13 cellular contexts compared by ENCODE assay signal in the genomic region with DNA sequence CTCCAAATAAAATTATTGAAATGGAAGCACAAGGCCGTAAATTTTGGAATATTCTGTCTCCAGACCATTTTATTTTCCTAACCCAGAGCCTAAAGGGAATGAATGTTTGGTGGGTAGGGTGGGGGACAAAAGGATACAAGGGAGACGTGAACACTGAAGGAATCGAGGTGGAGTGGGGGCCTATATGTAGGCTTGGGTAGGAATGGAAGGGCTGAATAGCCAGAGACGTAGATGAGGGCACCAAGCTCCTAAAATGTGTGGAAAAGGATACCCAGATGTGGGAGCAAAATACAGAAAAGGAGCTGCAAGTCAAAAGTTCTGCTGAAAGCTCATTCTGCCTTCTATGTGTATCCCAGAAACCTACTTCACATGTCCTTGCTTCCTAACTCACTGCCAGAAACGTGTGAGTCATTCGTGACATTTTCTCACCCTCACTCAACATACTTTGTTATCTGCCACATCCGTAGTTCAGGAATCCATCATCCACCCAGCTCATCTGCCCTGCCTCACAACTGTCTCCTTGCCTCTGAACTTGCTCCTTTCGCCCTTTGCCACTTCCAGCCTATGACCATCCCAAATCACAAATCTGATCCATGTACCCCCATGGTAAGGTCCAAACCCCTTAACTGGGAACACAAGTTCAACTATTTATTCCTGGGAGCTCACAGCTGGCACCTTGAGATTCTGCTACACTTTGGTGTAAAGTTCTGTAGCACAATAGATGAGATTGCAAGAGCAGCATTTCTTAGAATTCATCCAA.
A peak's percentile ranks its signal among the peaks of the same experiment; 100 is the strongest.
DNase-seq lines count a peak whose midpoint lies in the region; ATAC-seq and TF ChIP-seq lines count a peak whose summit lies in the region.
"Had no signal": no experiment of that assay in that cellular context is flagged by ENCODE, and none has a peak within 500 bp of the region (broad histone marks: within the 10 kb centered on the region; RNA-seq: fewer than 3 reads in every experiment).

No MANE protein-coding gene starts in this region.

- no peaks in the 10 kb centered on the region for H3K79me2 ChIP-seq in SK-N-SH (ENCODE audit: insufficient read depth)

- intact Hi-C loops in mucosa of descending colon (cut with DNase I, micrococcal nuclease): no loop called here

- no peaks in the 10 kb centered on the region for H3K4me1 Mint-ChIP-seq in T-helper 2 cell treated with Interferon-gamma antibody and Interleukin-4, amounts not matched to agents 5 μg/mL and 100 μg/mL, for 36 hours (ENCODE audit: low read depth)
- H3K4me1 Mint-ChIP-seq: naive B cell had no signal

- H3K9me3 ChIP-seq in SK-N-SH (no peaks in the 10 kb centered on the region), mucosa of descending colon (no peaks in the 10 kb centered on the region)

- H3K9me3 Mint-ChIP-seq in T-helper 2 cell treated with Interferon-gamma antibody and Interleukin-4, amounts not matched to agents 5 μg/mL and 100 μg/mL, for 36 hours: no peaks in the 10 kb centered on the region
- H3K9me3 Mint-ChIP-seq: activated CD8-positive, alpha-beta T cell treated with anti-CD3 and anti-CD28 coated beads for 36 hours had no signal

- H4K20me1 ChIP-seq in SK-N-SH (ENCODE audit: insufficient read depth): no peaks in the 10 kb centered on the region

- H3K27me3 Mint-ChIP-seq in T-helper 2 cell treated with Interferon-gamma antibody and Interleukin-4, amounts not matched to agents 5 μg/mL and 100 μg/mL, for 36 hours (ENCODE audit: low read depth): no peaks in the 10 kb centered on the region
- H3K27me3 Mint-ChIP-seq: activated CD8-positive, alpha-beta T cell treated with anti-CD3 and anti-CD28 coated beads for 36 hours; naive B cell had no signal

- TF ChIP-seq RAD21 in SK-N-SH (IDR thresholded peaks at IDR 0.05; ENCODE audit: low read length): no peak

- H2AFZ ChIP-seq in SK-N-SH (ENCODE audit: low read depth): no peak overlapping the region

- ATAC-seq in foreskin keratinocyte: peak; percentile 90
- ATAC-seq in HG03159 (IDR thresholded peaks at IDR 0.05; ENCODE audit: unreplicated experiment): no peak
- ATAC-seq in mucosa of descending colon: no peak
- ATAC-seq: activated CD8-positive, alpha-beta T cell treated with anti-CD3 and anti-CD28 coated beads for 36 hours had no signal

- no peaks in the 10 kb centered on the region for H3K9me2 ChIP-seq in SK-N-SH

- no peak overlapping the region for H3K4me3 Mint-ChIP-seq in T-helper 2 cell treated with Interferon-gamma antibody and Interleukin-4, amounts not matched to agents 5 μg/mL and 100 μg/mL, for 36 hours
- H3K4me3 Mint-ChIP-seq: activated CD8-positive, alpha-beta T cell treated with anti-CD3 and anti-CD28 coated beads for 36 hours; naive B cell had no signal

- H3F3A ChIP-seq in SK-N-SH (replicated peaks; ENCODE audit: insufficient read depth): peaks cover 10% of the 10 kb centered on the region

- 39% methylated on average over 8 of the region's 8 CpGs for WGBS in SK-N-SH (ENCODE audit: low lambda C conversion rate)

- H3K27ac ChIP-seq in SK-N-SH (ENCODE audit: low read depth in 2 of 2, low read length in 1 of 2): peak overlapping the region; percentile 75 to 84
- H3K27ac ChIP-seq in foreskin keratinocyte: no peak overlapping the region
- H3K27ac ChIP-seq: SK-N-MC had no signal

- H3K4me3 ChIP-seq in SK-N-SH (ENCODE audit: low read depth in 2 of 2, low read length in 1 of 2) (no peak overlapping the region), mucosa of descending colon (no peak overlapping the region)
- H3K4me3 ChIP-seq: SK-N-MC had no signal

- POLR2A ChIA-PET in SK-N-SH (lab: Yijun Ruan, JAX): no interaction called here

- TF ChIP-seq EP300 in SK-N-SH (IDR thresholded peaks at IDR 0.05; ENCODE audit: borderline replicate concordance in 1 of 2, low read depth in 1 of 2, low read length in 1 of 2): peak in 1 of 2 experiments; percentile 85; a peak in 1 of 4 replicates

- H3K4me1 ChIP-seq in SK-N-SH (ENCODE audit: control insufficient read depth in 1 of 2, insufficient read depth in 2 of 2, low read depth in 1 of 2, low read length in 1 of 2) (peaks cover 5 to 6% of the 10 kb centered on the region in 2 experiments; a peak in 3 of 4 replicates), foreskin keratinocyte (peaks cover 6% of the 10 kb centered on the region), mucosa of descending colon (ENCODE audit: low read depth) (no peaks in the 10 kb centered on the region)

- DNase-seq in GM03348 (ENCODE audit: low spot score): peak; percentile 77
- no peak for DNase-seq in SK-N-SH
- peak; percentile 67 to 79 for DNase-seq in foreskin keratinocyte
- DNase-seq in renal cortical epithelial cell (ENCODE audit: low read depth): peak; percentile 71
- no peak for DNase-seq in superior temporal gyrus (ENCODE audit: extremely low spot score)
- DNase-seq in T-helper 2 cell treated with Interferon-gamma antibody and Interleukin-4, amounts not matched to agents 5 μg/mL and 100 μg/mL, for 36 hours (ENCODE audit: low spot score): no peak
- DNase-seq in mucosa of descending colon: no peak
- DNase-seq: activated CD8-positive, alpha-beta T cell treated with anti-CD3 and anti-CD28 coated beads for 36 hours; DND-41; naive B cell; stimulated activated CD4-positive, alpha-beta T cell treated with anti-CD3 and anti-CD28 coated beads, Interleukin-4, amount 100 ng/mL, for 4 hours had no signal

- peak overlapping the region; percentile 57 for H3K4me2 ChIP-seq in SK-N-SH

- no peak overlapping the region for H3K27ac Mint-ChIP-seq in T-helper 2 cell treated with Interferon-gamma antibody and Interleukin-4, amounts not matched to agents 5 μg/mL and 100 μg/mL, for 36 hours
- H3K27ac Mint-ChIP-seq: activated CD8-positive, alpha-beta T cell treated with anti-CD3 and anti-CD28 coated beads for 36 hours had no signal

- TF ChIP-seq CTCF in SK-N-SH (IDR thresholded peaks at IDR 0.05) (no peak), foreskin keratinocyte (conservative IDR thresholded peaks at IDR 0.05) (no peak), mucosa of descending colon (IDR thresholded peaks at IDR 0.05) (no peak)

- H3K36me3 ChIP-seq in SK-N-SH (replicated peaks in 1 of 2; ENCODE audit: control insufficient read depth in 1 of 2, insufficient read depth in 2 of 2, low read length in 1 of 2): no peaks in the 10 kb centered on the region
- H3K36me3 ChIP-seq in mucosa of descending colon (ENCODE audit: low read depth): no peaks in the 10 kb centered on the region

- no peaks in the 10 kb centered on the region for H3K27me3 ChIP-seq in SK-N-SH (ENCODE audit: insufficient read depth)
- H3K27me3 ChIP-seq in foreskin keratinocyte: no peaks in the 10 kb centered on the region

- CTCF ChIA-PET in SK-N-SH (lab: Yijun Ruan, JAX): no interaction called here

- H3K9ac ChIP-seq in SK-N-SH: no peak overlapping the region; the same call in 1 of the 2 replicates

- H3K36me3 Mint-ChIP-seq in T-helper 2 cell treated with Interferon-gamma antibody and Interleukin-4, amounts not matched to agents 5 μg/mL and 100 μg/mL, for 36 hours (ENCODE audit: low read depth): no peaks in the 10 kb centered on the region
- H3K36me3 Mint-ChIP-seq: naive B cell had no signal

TF ChIP-seq in SK-N-SH, 30 proteins besides CTCF, POLR2A, EP300 and RAD21 (continues in another document):
- TF ChIP-seq TCF12 (IDR thresholded peaks at IDR 0.05) (peak; percentile 93), GATA2 (CRISPR knock-in tag; IDR thresholded peaks at IDR 0.05) (no peak), SIN3A (IDR thresholded peaks at IDR 0.05; ENCODE audit: borderline replicate concordance, low read depth, low read length) (peak; percentile 79; the same call in 1 of the 2 replicates), RXRA (IDR thresholded peaks at IDR 0.05; ENCODE audit: borderline replicate concordance, low read depth) (peak; percentile 85; the same call in 1 of the 2 replicates), YY1 (IDR thresholded peaks at IDR 0.05; ENCODE audit: low read depth) (no peak)
- TF ChIP-seq, protein P1, sequence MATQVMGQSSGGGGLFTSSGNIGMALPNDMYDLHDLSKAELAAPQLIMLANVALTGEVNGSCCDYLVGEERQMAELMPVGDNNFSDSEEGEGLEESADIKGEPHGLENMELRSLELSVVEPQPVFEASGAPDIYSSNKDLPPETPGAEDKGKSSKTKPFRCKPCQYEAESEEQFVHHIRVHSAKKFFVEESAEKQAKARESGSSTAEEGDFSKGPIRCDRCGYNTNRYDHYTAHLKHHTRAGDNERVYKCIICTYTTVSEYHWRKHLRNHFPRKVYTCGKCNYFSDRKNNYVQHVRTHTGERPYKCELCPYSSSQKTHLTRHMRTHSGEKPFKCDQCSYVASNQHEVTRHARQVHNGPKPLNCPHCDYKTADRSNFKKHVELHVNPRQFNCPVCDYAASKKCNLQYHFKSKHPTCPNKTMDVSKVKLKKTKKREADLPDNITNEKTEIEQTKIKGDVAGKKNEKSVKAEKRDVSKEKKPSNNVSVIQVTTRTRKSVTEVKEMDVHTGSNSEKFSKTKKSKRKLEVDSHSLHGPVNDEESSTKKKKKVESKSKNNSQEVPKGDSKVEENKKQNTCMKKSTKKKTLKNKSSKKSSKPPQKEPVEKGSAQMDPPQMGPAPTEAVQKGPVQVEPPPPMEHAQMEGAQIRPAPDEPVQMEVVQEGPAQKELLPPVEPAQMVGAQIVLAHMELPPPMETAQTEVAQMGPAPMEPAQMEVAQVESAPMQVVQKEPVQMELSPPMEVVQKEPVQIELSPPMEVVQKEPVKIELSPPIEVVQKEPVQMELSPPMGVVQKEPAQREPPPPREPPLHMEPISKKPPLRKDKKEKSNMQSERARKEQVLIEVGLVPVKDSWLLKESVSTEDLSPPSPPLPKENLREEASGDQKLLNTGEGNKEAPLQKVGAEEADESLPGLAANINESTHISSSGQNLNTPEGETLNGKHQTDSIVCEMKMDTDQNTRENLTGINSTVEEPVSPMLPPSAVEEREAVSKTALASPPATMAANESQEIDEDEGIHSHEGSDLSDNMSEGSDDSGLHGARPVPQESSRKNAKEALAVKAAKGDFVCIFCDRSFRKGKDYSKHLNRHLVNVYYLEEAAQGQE (IDR thresholded peaks at IDR 0.05; ENCODE audit: low read depth, low read length): 0 out of 2 replicates have a peak, but pooled peaks have one; percentile 17
- TF ChIP-seq, protein P2, sequence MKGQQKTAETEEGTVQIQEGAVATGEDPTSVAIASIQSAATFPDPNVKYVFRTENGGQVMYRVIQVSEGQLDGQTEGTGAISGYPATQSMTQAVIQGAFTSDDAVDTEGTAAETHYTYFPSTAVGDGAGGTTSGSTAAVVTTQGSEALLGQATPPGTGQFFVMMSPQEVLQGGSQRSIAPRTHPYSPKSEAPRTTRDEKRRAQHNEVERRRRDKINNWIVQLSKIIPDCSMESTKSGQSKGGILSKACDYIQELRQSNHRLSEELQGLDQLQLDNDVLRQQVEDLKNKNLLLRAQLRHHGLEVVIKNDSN (IDR thresholded peaks at IDR 0.05; ENCODE audit: borderline replicate concordance, low read depth): no peak

Comparison
In these comparisons a context has a peak if more than half of its experiments do, and no peak if none do; other contexts are left out.
1. DNase-seq: peak in GM03348 (single experiment), foreskin keratinocyte (2 of 2) and renal cortical epithelial cell (single experiment); none in SK-N-SH (single experiment), superior temporal gyrus (single experiment), T-helper 2 cell treated with Interferon-gamma antibody and Interleukin-4, amounts not matched to agents 5 μg/mL and 100 μg/mL, for 36 hours (single experiment) and mucosa of descending colon (0 of 3).